In the genomic region with DNA sequence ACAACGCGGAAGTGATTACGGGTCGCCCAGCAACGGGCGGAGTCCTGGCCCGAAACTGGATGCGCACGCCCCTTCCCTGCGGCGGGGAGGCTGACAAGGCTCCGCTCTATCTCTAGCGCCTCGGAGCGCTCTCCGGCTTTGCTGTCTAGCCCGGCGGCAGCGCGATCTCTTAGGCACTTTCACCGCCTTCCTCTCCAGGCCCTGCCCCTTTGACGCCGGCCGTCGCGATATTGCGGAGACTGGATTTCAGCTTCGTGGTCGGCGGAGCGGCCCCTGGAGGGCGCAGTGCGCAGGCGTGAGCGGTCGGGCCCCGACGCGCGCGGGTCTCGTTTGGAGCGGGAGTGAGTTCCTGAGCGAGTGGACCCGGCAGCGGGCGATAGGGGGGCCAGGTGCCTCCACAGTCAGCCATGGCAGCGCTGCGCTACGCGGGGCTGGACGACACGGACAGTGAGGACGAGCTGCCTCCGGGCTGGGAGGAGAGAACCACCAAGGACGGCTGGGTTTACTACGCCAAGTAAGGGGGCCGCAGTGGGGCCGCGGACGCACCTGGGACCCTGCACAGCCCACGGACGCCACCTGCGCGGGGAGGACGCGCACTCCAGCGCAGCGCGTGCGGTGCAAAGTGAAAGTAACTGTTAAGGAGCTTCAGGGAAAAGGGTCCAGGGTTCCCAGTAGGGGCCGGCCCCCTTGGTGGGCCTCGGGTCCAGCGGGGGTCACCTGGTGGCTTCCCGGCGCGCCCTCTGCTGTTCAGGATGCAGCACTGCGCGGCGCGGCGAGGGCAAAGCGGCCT, we compare ENCODE assay signal across 1 cellular context.
A peak's percentile ranks its signal among the peaks of the same experiment; 100 is the strongest.
TF ChIP-seq lines count a peak whose summit lies in the region.

WWOX (plus strand) TSS at position 283 of the 790 bp plus-strand sequence.

TF ChIP-seq in HepG2, 621 proteins besides CTCF, POLR2A, EP300 and RAD21 (continued from another document and continues in another):
- peak; percentile 65 for TF ChIP-seq ZNF407 (CRISPR knock-in tag; IDR thresholded peaks at IDR 0.05; ENCODE audit: not compliant biosample characterization)
- TF ChIP-seq MIER3 (CRISPR knock-in tag; IDR thresholded peaks at IDR 0.05; ENCODE audit: borderline replicate concordance), result peak; percentile 85; the same call in 1 of the 2 replicates
- TF ChIP-seq ZNF510 (CRISPR knock-in tag; IDR thresholded peaks at IDR 0.05; ENCODE audit: low read depth), result peak; percentile 76; the same call in 1 of the 2 replicates
- peak; percentile 74; the same call in 1 of the 2 replicates for TF ChIP-seq ZNF598 (CRISPR knock-in tag; IDR thresholded peaks at IDR 0.05; ENCODE audit: borderline replicate concordance)
- TF ChIP-seq WIZ (CRISPR knock-in tag; IDR thresholded peaks at IDR 0.05), result peak; percentile 64; the same call in 1 of the 2 replicates
- TF ChIP-seq ZNF790 (CRISPR knock-in tag; IDR thresholded peaks at IDR 0.05; ENCODE audit: borderline replicate concordance), result peak; percentile 55; the same call in 1 of the 2 replicates
- 0 out of 2 replicates have a peak, but pooled peaks have one; percentile 28 for TF ChIP-seq STAT5B (CRISPR knock-in tag; IDR thresholded peaks at IDR 0.05)
- peak; percentile 57 to 63; a peak in 3 of 4 replicates for TF ChIP-seq NR2F1 (CRISPR knock-in tag; IDR thresholded peaks at IDR 0.05)
- peak; percentile 93 for TF ChIP-seq ZZZ3 (CRISPR knock-in tag; IDR thresholded peaks at IDR 0.05; ENCODE audit: borderline replicate concordance)
- peak; percentile 75 for TF ChIP-seq RXRB (CRISPR knock-in tag; IDR thresholded peaks at IDR 0.05; ENCODE audit: borderline replicate concordance)
- TF ChIP-seq ZNF766 (CRISPR knock-in tag; IDR thresholded peaks at IDR 0.05; ENCODE audit: borderline replicate concordance), result no peak; the same call in 1 of the 2 replicates
- peak; percentile 33; the same call in 1 of the 2 replicates for TF ChIP-seq ZNF263 (CRISPR knock-in tag; IDR thresholded peaks at IDR 0.05)
- peak; percentile 94 for TF ChIP-seq KDM4B (CRISPR knock-in tag; IDR thresholded peaks at IDR 0.05)
- TF ChIP-seq ZNF44 (CRISPR knock-in tag; IDR thresholded peaks at IDR 0.05), result peak; percentile 86
- TF ChIP-seq, protein P1, sequence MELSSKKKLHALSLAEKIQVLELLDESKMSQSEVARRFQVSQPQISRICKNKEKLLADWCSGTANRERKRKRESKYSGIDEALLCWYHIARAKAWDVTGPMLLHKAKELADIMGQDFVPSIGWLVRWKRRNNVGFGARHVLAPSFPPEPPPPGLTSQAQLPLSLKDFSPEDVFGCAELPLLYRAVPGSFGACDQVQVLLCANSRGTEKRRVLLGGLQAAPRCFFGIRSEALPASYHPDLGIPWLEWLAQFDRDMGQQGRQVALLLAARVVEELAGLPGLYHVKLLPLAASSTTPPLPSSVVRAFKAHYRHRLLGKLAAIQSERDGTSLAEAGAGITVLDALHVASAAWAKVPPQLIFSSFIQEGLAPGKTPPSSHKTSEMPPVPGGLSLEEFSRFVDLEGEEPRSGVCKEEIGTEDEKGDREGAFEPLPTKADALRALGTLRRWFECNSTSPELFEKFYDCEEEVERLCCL (CRISPR knock-in tag; IDR thresholded peaks at IDR 0.05; ENCODE audit: borderline replicate concordance), result peak; percentile 37; the same call in 1 of the 2 replicates
- no peak; the same call in 1 of the 2 replicates for TF ChIP-seq PRMT3 (CRISPR knock-in tag; IDR thresholded peaks at IDR 0.05; ENCODE audit: borderline replicate concordance, low read depth)
- no peak for TF ChIP-seq U2AF1 (optimal IDR thresholded peaks at IDR 0.05; ENCODE audit: low read depth, low read length)
- peak; percentile 97 for TF ChIP-seq ZNF343 (CRISPR knock-in tag; IDR thresholded peaks at IDR 0.05)
- no peak for TF ChIP-seq EZH2 (conservative IDR thresholded peaks at IDR 0.05; ENCODE audit: low read depth, low read length)
- TF ChIP-seq ZNF768 (CRISPR knock-in tag; IDR thresholded peaks at IDR 0.05), result peak; percentile 75; the same call in 1 of the 2 replicates
- no peak for TF ChIP-seq NCOA1 (CRISPR knock-in tag; IDR thresholded peaks at IDR 0.05)
- peak; percentile 64; the same call in 1 of the 2 replicates for TF ChIP-seq AKAP8 (CRISPR knock-in tag; IDR thresholded peaks at IDR 0.05)
- TF ChIP-seq ZBTB2 (CRISPR knock-in tag; IDR thresholded peaks at IDR 0.05; ENCODE audit: low read depth), result no peak
- 0 out of 2 replicates have a peak, but pooled peaks have one; percentile 47 for TF ChIP-seq ZNF326 (CRISPR knock-in tag; IDR thresholded peaks at IDR 0.05; ENCODE audit: borderline replicate concordance)
- no peak for TF ChIP-seq TEAD2 (CRISPR knock-in tag; IDR thresholded peaks at IDR 0.05)
- peak; percentile 98 for TF ChIP-seq POGZ (CRISPR knock-in tag; IDR thresholded peaks at IDR 0.05)
- TF ChIP-seq SIN3A (IDR thresholded peaks at IDR 0.05; ENCODE audit: borderline replicate concordance, low read depth, low read length), result peak; percentile 81; the same call in 1 of the 2 replicates
- 0 out of 2 replicates have a peak, but pooled peaks have one; percentile 84 for TF ChIP-seq PAWR (CRISPR knock-in tag; IDR thresholded peaks at IDR 0.05; ENCODE audit: borderline replicate concordance)
- TF ChIP-seq FOXA1 (IDR thresholded peaks at IDR 0.05), result no peak
- TF ChIP-seq FOXA1 (CRISPR knock-in tag; IDR thresholded peaks at IDR 0.05), result peak; percentile 55
- TF ChIP-seq, protein P2, sequence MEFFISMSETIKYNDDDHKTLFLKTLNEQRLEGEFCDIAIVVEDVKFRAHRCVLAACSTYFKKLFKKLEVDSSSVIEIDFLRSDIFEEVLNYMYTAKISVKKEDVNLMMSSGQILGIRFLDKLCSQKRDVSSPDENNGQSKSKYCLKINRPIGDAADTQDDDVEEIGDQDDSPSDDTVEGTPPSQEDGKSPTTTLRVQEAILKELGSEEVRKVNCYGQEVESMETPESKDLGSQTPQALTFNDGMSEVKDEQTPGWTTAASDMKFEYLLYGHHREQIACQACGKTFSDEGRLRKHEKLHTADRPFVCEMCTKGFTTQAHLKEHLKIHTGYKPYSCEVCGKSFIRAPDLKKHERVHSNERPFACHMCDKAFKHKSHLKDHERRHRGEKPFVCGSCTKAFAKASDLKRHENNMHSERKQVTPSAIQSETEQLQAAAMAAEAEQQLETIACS (CRISPR knock-in tag; IDR thresholded peaks at IDR 0.05), result 0 out of 2 replicates have a peak, but pooled peaks have one; percentile 51
- no peak for TF ChIP-seq SNRNP70 (IDR thresholded peaks at IDR 0.05; ENCODE audit: low read depth, low read length)
- TF ChIP-seq SSRP1 (CRISPR knock-in tag; IDR thresholded peaks at IDR 0.05), result no peak
- TF ChIP-seq ZBTB4 (CRISPR knock-in tag; IDR thresholded peaks at IDR 0.05; ENCODE audit: borderline replicate concordance), result peak; percentile 96; the same call in 1 of the 2 replicates
- peak; percentile 75 for TF ChIP-seq GPN1 (CRISPR knock-in tag; IDR thresholded peaks at IDR 0.05; ENCODE audit: borderline replicate concordance)
- TF ChIP-seq ZNF841 (CRISPR knock-in tag; IDR thresholded peaks at IDR 0.05; ENCODE audit: borderline replicate concordance), result no peak
- no peak for TF ChIP-seq SOX6 (IDR thresholded peaks at IDR 0.05)
- peak; percentile 84 for TF ChIP-seq SOX6 (CRISPR knock-in tag; IDR thresholded peaks at IDR 0.05)
- no peak for TF ChIP-seq CEBPB (IDR thresholded peaks at IDR 0.05; ENCODE audit: borderline replicate concordance, low read depth, low read length)
- TF ChIP-seq ZNF333 (CRISPR knock-in tag; IDR thresholded peaks at IDR 0.05; ENCODE audit: borderline replicate concordance), result peak; percentile 95; the same call in 1 of the 2 replicates
- TF ChIP-seq NR2C2 (CRISPR knock-in tag; IDR thresholded peaks at IDR 0.05; ENCODE audit: borderline replicate concordance), result peak; percentile 88
